ENCODE assay signal across 10 cellular contexts in the genomic region with DNA sequence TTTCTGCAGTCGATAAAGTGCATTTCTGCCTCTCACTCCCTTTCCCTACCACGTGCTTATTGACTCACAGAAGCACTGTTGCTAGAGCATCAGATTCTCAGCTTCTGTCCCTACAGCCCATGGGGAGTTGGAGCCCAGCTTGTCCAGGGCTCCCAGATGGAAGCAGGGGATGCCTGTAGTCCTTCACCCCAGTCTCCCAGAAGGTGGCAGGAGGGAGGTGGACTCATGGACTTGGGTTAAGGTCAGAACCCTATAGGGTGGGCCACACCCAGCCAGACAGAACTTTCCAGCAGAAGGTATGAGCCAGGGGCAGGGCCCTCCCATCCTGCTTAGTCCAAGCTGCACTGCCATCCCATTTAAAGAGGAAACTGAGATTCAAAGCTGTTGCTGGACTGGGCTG. TPM values are rescaled to one million over a fixed set of nuclear protein-coding genes. Genes with fewer than 3 reads are reported as not detected.
DNase-seq lines count a peak whose midpoint lies in the region; ATAC-seq and TF ChIP-seq lines count a peak whose summit lies in the region.
"Had no signal": no experiment of that assay in that cellular context is flagged by ENCODE, and none has a peak within 500 bp of the region (broad histone marks: within the 10 kb centered on the region; RNA-seq: fewer than 3 reads in every experiment).

No MANE protein-coding gene starts in this region.

- H3K79me2 ChIP-seq in osteoblast (ENCODE audit: insufficient read depth, low read length) (no peaks in the 10 kb centered on the region), hepatocyte (no peaks in the 10 kb centered on the region)

- peak; percentile 8 for ATAC-seq in RWPE2 (ENCODE audit: low read depth)

- TF ChIP-seq CTCF in RWPE2 (IDR thresholded peaks at IDR 0.05; ENCODE audit: poor library complexity, severe bottlenecking), result peak; percentile 16
- TF ChIP-seq CTCF in epithelial cell of esophagus (IDR thresholded peaks at IDR 0.05; ENCODE audit: insufficient read depth, low read depth, low read length, missing control alignments), result peak; percentile 17
- TF ChIP-seq CTCF in osteoblast (IDR thresholded peaks at IDR 0.05; ENCODE audit: extremely low read depth, low read depth, low read length), result no peak
- TF ChIP-seq CTCF in hepatocyte (IDR thresholded peaks at IDR 0.05; ENCODE audit: poor library complexity), result no peak
- TF ChIP-seq CTCF in adrenal gland (IDR thresholded peaks at IDR 0.05), result no peak

- DNase-seq in NCI-H82 (lab: John Stamatoyannopoulos, UW), result peak; percentile 34
- DNase-seq in NCI-H82 treated with DMSO at 0.1 percent for 48 hours (lab: John Stamatoyannopoulos, UW; ENCODE audit: unreplicated experiment), result no peak
- DNase-seq in RWPE2 (ENCODE audit: low spot score), result no peak
- DNase-seq in epithelial cell of esophagus (ENCODE audit: low read depth), result no peak
- peak; percentile 72 for DNase-seq in osteoblast (ENCODE audit: insufficient read length, low spot score, missing footprints)
- DNase-seq in hepatocyte (ENCODE audit: low spot score), result no peak
- DNase-seq in adrenal gland, result no peak
- no peak for DNase-seq in DMS 273 treated with DMSO at 0.1 percent for 48 hours (lab: John Stamatoyannopoulos, UW)

- H3K4me2 ChIP-seq in osteoblast (ENCODE audit: insufficient read depth, low read length) (no peak overlapping the region), hepatocyte (no peak overlapping the region)
- H3K4me2 ChIP-seq: KMS-11 had no signal

- H3K4me3 ChIP-seq in RWPE2 (ENCODE audit: severe bottlenecking) (no peak overlapping the region), epithelial cell of esophagus (ENCODE audit: low read length) (no peak overlapping the region), osteoblast (ENCODE audit: insufficient read depth, low read length) (no peak overlapping the region), hepatocyte (no peak overlapping the region), adrenal gland (no peak overlapping the region)
- H3K4me3 ChIP-seq: left lung had no signal

- TF ChIP-seq POLR2A in adrenal gland (IDR thresholded peaks at IDR 0.05), result no peak

- no peaks in the 10 kb centered on the region for H3K9me2 ChIP-seq in hepatocyte (replicated peaks; ENCODE audit: insufficient read depth)

- intact Hi-C loops in adrenal gland (cut with DNase I), result loop anchor here (2.0 to 10.0 kb wide), 4 partner anchors 69 to 163 kb away; a partner anchor contains a TSS

- H2AFZ ChIP-seq in osteoblast (ENCODE audit: low read length) (no peak overlapping the region), hepatocyte (no peak overlapping the region)

- H3K27ac ChIP-seq in RWPE2 (ENCODE audit: poor library complexity, severe bottlenecking), result no peak overlapping the region
- no peak overlapping the region for H3K27ac ChIP-seq in osteoblast (ENCODE audit: low read depth, low read length)
- H3K27ac ChIP-seq in hepatocyte, result no peak overlapping the region
- no peak overlapping the region for H3K27ac ChIP-seq in adrenal gland
- H3K27ac ChIP-seq: KMS-11, left lung had no signal

- H3K9me3 ChIP-seq in RWPE2 (ENCODE audit: severe bottlenecking), result no peaks in the 10 kb centered on the region
- no peaks in the 10 kb centered on the region for H3K9me3 ChIP-seq in osteoblast (ENCODE audit: low read depth, low read length)
- no peaks in the 10 kb centered on the region for H3K9me3 ChIP-seq in hepatocyte (ENCODE audit: low read depth)
- H3K9me3 ChIP-seq in adrenal gland (replicated peaks in 1 of 3), result no peaks in the 10 kb centered on the region
- H3K9me3 ChIP-seq: left lung had no signal

- H3K4me1 ChIP-seq in RWPE2 (ENCODE audit: insufficient read depth, poor library complexity, severe bottlenecking) (peaks cover 14% of the 10 kb centered on the region), osteoblast (ENCODE audit: insufficient read depth, low read length) (peaks cover 5% of the 10 kb centered on the region), hepatocyte (ENCODE audit: insufficient read depth) (peaks cover 48% of the 10 kb centered on the region), adrenal gland (replicated peaks in 1 of 2) (no peaks in the 10 kb centered on the region)

- H3K36me3 ChIP-seq in RWPE2 (ENCODE audit: low read depth) (peaks cover 20% of the 10 kb centered on the region), osteoblast (ENCODE audit: insufficient read depth, low read length) (peaks cover 34% of the 10 kb centered on the region), hepatocyte (replicated peaks; ENCODE audit: insufficient read depth, low read depth) (peaks cover 2% of the 10 kb centered on the region), adrenal gland (replicated peaks in 1 of 2) (peaks cover 0 to 36% of the 10 kb centered on the region in 2 donors)

- WGBS in hepatocyte (ENCODE audit: low lambda C conversion rate, missing lambda C conversion rate), result 81% methylated on average over 2 of the region's 2 CpGs
- 74 to 81% (median 76%) methylated on average over 2 of the region's 2 CpGs for WGBS in adrenal gland, 4 donors

- H4K20me1 ChIP-seq in osteoblast (ENCODE audit: insufficient read depth, low read length), result peaks cover 32% of the 10 kb centered on the region
- H4K20me1 ChIP-seq in hepatocyte (ENCODE audit: insufficient read depth, poor library complexity, severe bottlenecking), result peaks cover 27% of the 10 kb centered on the region

- H3K27me3 ChIP-seq in RWPE2 (ENCODE audit: insufficient read depth, poor library complexity, severe bottlenecking) (no peaks in the 10 kb centered on the region), osteoblast (ENCODE audit: insufficient read depth, low read length) (no peaks in the 10 kb centered on the region), hepatocyte (no peaks in the 10 kb centered on the region), adrenal gland (no peaks in the 10 kb centered on the region)
- H3K27me3 ChIP-seq: left lung had no signal

RNA-seq across cellular contexts. Expression of a gene that starts 33.1 kb away (rescaled TPM):
- total RNA-seq in osteoblast, result 5.1 and 16.5 TPM in 2 replicates
- total RNA-seq in hepatocyte, result 11.8 and 15.5 TPM in 2 replicates
- 13.9 and 16.8 TPM in 2 replicates for polyA plus RNA-seq in hepatocyte
- total RNA-seq in adrenal gland, result 10 to 100 TPM in 6 of 8 donors, 1 to 10 TPM in 2; 9.0 to 21.1 (median 13.6) TPM
- 10 to 100 TPM in 2 of 3 donors, 1 to 10 TPM in 1; 7.3 to 16.7 (median 14.5) TPM for polyA plus RNA-seq in adrenal gland

RNA-seq across cellular contexts. Expression of a gene that starts 33.4 kb away (rescaled TPM):
- total RNA-seq in osteoblast (148 and 150 TPM in 2 replicates), hepatocyte (147 and 150 TPM in 2 replicates), adrenal gland (100 to 1,000 TPM in 6 of 8 donors, 10 to 100 TPM in 2; 51.9 to 224 (median 115) TPM)
- polyA plus RNA-seq in hepatocyte (64.3 and 84.9 TPM in 2 replicates), adrenal gland (100 to 1,000 TPM; 108 to 152 (median 110) TPM)

Comparison
In these comparisons a context has a peak if more than half of its experiments do, and no peak if none do; other contexts are left out.
1. DNase-seq: peak in NCI-H82 (single experiment) and osteoblast (single experiment); none in NCI-H82 treated with DMSO at 0.1 percent for 48 hours (single experiment), RWPE2 (single experiment), epithelial cell of esophagus (single experiment), hepatocyte (single experiment), adrenal gland (0 of 7) and DMS 273 treated with DMSO at 0.1 percent for 48 hours (single experiment).
2. CTCF ChIP-seq: peak in RWPE2 (single experiment) and epithelial cell of esophagus (single experiment); none in osteoblast (single experiment), hepatocyte (single experiment) and adrenal gland (0 of 6).